Comparison of ENCODE assay signal across 8 cellular contexts in the genomic region with DNA sequence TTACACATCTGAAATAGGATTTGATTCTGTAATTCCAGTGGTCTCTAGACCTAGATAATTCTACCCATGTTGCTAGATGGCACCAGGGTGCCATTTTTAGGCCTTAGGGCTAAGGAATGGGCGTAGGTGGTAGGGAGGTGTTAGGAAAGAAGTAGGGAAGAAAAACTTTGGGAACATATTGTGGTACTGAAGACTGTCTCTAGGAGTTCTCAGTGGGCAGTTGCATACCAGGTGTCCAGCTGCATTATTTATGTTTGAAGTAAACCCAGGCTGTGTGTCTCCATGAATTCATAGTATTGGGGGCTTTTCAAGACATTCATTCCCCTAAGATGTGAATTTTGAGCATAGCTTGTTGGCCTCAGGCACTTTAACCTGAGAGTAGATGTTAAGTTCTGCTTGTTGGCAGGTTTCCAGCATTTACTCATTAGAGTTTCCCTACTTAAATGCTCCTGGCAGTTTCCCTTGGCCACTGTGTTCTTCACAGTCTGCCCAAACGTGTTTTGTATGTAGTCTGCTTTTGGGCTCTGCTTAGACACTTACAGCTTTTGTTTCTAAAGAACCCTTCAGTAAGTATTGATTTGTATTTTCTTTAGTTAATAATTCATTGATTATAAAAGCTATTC. TPM values are rescaled to one million over a fixed set of nuclear protein-coding genes. Genes with fewer than 3 reads are reported as not detected.
DNase-seq lines count a peak whose midpoint lies in the region; TF ChIP-seq lines count a peak whose summit lies in the region.

No MANE protein-coding gene starts in this region.

- peak; percentile 56 for DNase-seq in HCEC 1CT
- peak; percentile 3 for DNase-seq in NCI-H748 treated with DMSO at 0.1 percent for 48 hours (lab: John Stamatoyannopoulos, UW)
- peak; percentile 47 for DNase-seq in epithelial cell of proximal tubule (ENCODE audit: low read depth)
- DNase-seq in putamen (ENCODE audit: low spot score), result peak; percentile 41
- no peak for DNase-seq in SW480 (ENCODE audit: low spot score)
- no peak for DNase-seq in ascending aorta (ENCODE audit: low spot score in 2 of 2)
- DNase-seq in hepatic stellate cell (ENCODE audit: low spot score), result no peak
- no peak for DNase-seq in WERI-Rb-1

- H3K9me3 ChIP-seq in ascending aorta (no peaks in the 10 kb centered on the region), WERI-Rb-1 (ENCODE audit: severe bottlenecking) (no peaks in the 10 kb centered on the region)

- peaks cover 0 to 2% of the 10 kb centered on the region in 2 donors for H3K4me1 ChIP-seq in ascending aorta

- H3K36me3 ChIP-seq in ascending aorta (no peaks in the 10 kb centered on the region), WERI-Rb-1 (no peaks in the 10 kb centered on the region)

- H3K4me3 ChIP-seq in epithelial cell of proximal tubule (ENCODE audit: low read depth, low read length), result no peak overlapping the region
- no peak overlapping the region for H3K4me3 ChIP-seq in ascending aorta
- no peak overlapping the region for H3K4me3 ChIP-seq in WERI-Rb-1 (ENCODE audit: low read depth, low read length)

- intact Hi-C loops in ascending aorta (cut with DNase I), result no loop called here

- TF ChIP-seq CTCF in epithelial cell of proximal tubule (conservative IDR thresholded peaks at IDR 0.05; ENCODE audit: low read depth, low read length), result no peak
- TF ChIP-seq CTCF in ascending aorta (IDR thresholded peaks at IDR 0.05), result no peak
- no peak for TF ChIP-seq CTCF in WERI-Rb-1 (IDR thresholded peaks at IDR 0.05; ENCODE audit: low read depth, low read length)

- H3K27me3 ChIP-seq in ascending aorta (no peaks in the 10 kb centered on the region), WERI-Rb-1 (ENCODE audit: insufficient read depth, low read depth, severe bottlenecking) (no peaks in the 10 kb centered on the region)

- H3K27ac ChIP-seq in ascending aorta, result no peak overlapping the region
- H3K27ac ChIP-seq in WERI-Rb-1, result no peak overlapping the region

RNA-seq across cellular contexts. Expression of a gene that starts 31.5 kb away (rescaled TPM):
- total RNA-seq in epithelial cell of proximal tubule (279 and 426 TPM in 2 replicates), ascending aorta (65.0 TPM)

RNA-seq across cellular contexts. Expression of a gene that starts 57.0 kb away (rescaled TPM):
- total RNA-seq in epithelial cell of proximal tubule (not detected in 2 replicates), ascending aorta (not detected)

Comparison
In these comparisons a context has a peak if more than half of its experiments do, and no peak if none do; other contexts are left out.
1. DNase-seq: peak in HCEC 1CT (single experiment), NCI-H748 treated with DMSO at 0.1 percent for 48 hours (single experiment), epithelial cell of proximal tubule (single experiment) and putamen (single experiment); none in SW480 (single experiment), ascending aorta (0 of 2), hepatic stellate cell (single experiment) and WERI-Rb-1 (single experiment).